Comparison of ENCODE assay signal across 13 cellular contexts in the genomic region with DNA sequence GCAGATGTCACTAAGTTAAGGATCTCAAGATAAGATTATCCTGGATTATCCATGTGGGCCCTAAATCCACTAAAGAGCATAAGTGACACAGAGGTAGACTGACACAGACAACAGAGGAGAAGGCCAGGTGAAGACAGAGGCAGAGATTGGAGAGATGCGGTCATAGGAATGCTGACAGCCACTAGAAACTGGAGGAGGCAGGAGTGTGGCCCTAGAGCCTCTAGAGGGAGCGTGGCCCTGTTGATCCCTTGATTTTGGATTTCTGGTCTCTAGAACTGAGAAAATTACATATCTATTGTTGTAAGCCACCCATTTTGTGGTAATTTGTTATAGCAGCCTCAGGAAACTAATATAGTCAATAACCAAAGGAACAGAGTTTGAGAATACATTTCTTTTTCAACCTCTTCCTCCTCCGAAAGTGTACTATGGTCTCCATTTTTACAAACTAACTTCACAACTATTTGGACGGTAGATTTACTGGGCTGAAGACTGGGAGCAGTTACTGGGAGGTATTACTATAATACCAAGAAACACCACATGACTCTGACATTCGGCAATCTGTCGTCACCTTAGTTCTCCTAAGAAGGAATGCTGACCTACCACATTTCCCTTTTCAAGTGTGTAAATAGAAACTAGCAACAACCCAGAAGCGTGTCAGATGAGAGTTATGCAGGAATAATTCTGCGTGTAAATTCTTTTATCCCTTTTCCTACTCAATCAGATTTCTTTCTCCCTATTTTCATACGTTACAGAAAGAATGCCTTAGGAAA.
"Had no signal": no experiment of that assay in that cellular context is flagged by ENCODE, and none has a peak within 500 bp of the region (broad histone marks: within the 10 kb centered on the region; RNA-seq: fewer than 3 reads in every experiment).

No MANE protein-coding gene starts in this region.

- DNase-seq: activated CD4-positive, alpha-beta memory T cell treated with anti-CD3 and anti-CD28 coated beads, Interleukin-2, amount 10 ng/mL, durations not matched to agents 7 days and 5 days; activated CD4-positive, alpha-beta T cell treated with anti-CD3 and anti-CD28 coated beads for 36 hours; activated naive CD8-positive, alpha-beta T cell treated with anti-CD3 and anti-CD28 coated beads, Interleukin-2, amount 10 ng/mL, durations not matched to agents 7 days and 5 days; activated T-cell treated with anti-CD3 and anti-CD28 coated beads, Interleukin-2, amount 50 U/mL, for 48 hours; aorta; natural killer cell; posterior cingulate gyrus; stimulated activated CD4-positive, alpha-beta T cell treated with anti-CD3 and anti-CD28 coated beads, Interleukin-15, amount 100 ng/mL, for 24 hours; stimulated activated CD4-positive, alpha-beta T cell treated with anti-CD3 and anti-CD28 coated beads, Interleukin-4, amount 100 ng/mL, for 24 hours; stimulated activated naive CD8-positive, alpha-beta T cell treated with anti-CD3 and anti-CD28 coated beads, Interleukin-15, amount 100 ng/mL, for 72 hours; testis had no signal

- H3K27ac Mint-ChIP-seq: activated CD4-positive, alpha-beta memory T cell treated with anti-CD3 and anti-CD28 coated beads, Interleukin-2, amount 10 ng/mL, durations not matched to agents 7 days and 5 days; activated CD4-positive, alpha-beta T cell treated with anti-CD3 and anti-CD28 coated beads for 36 hours; activated naive CD8-positive, alpha-beta T cell treated with anti-CD3 and anti-CD28 coated beads, Interleukin-2, amount 10 ng/mL, durations not matched to agents 7 days and 5 days; natural killer cell; stimulated activated naive CD8-positive, alpha-beta T cell treated with anti-CD3 and anti-CD28 coated beads, Interleukin-15, amount 100 ng/mL, for 72 hours had no signal

- ATAC-seq: activated CD4-positive, alpha-beta T cell treated with anti-CD3 and anti-CD28 coated beads for 36 hours; natural killer cell; stimulated activated naive CD8-positive, alpha-beta T cell treated with anti-CD3 and anti-CD28 coated beads, Interleukin-15, amount 100 ng/mL, for 72 hours had no signal

- H3K4me3 ChIP-seq: breast epithelium, lung, testis had no signal

- H3K36me3 ChIP-seq: breast epithelium had no signal

- H3K9me3 ChIP-seq: breast epithelium, testis had no signal

- H3K4me1 ChIP-seq: breast epithelium, testis had no signal

- H3K4me3 Mint-ChIP-seq: activated CD4-positive, alpha-beta memory T cell treated with anti-CD3 and anti-CD28 coated beads, Interleukin-2, amount 10 ng/mL, durations not matched to agents 7 days and 5 days; activated CD4-positive, alpha-beta T cell treated with anti-CD3 and anti-CD28 coated beads for 36 hours; activated naive CD8-positive, alpha-beta T cell treated with anti-CD3 and anti-CD28 coated beads, Interleukin-2, amount 10 ng/mL, durations not matched to agents 7 days and 5 days; natural killer cell; stimulated activated naive CD8-positive, alpha-beta T cell treated with anti-CD3 and anti-CD28 coated beads, Interleukin-15, amount 100 ng/mL, for 72 hours had no signal

- H3K27ac ChIP-seq: breast epithelium, testis had no signal

- H3K36me3 Mint-ChIP-seq: activated naive CD8-positive, alpha-beta T cell treated with anti-CD3 and anti-CD28 coated beads, Interleukin-2, amount 10 ng/mL, durations not matched to agents 7 days and 5 days; natural killer cell had no signal

- H3K4me1 Mint-ChIP-seq: activated CD4-positive, alpha-beta memory T cell treated with anti-CD3 and anti-CD28 coated beads, Interleukin-2, amount 10 ng/mL, durations not matched to agents 7 days and 5 days; activated CD4-positive, alpha-beta T cell treated with anti-CD3 and anti-CD28 coated beads for 36 hours; activated naive CD8-positive, alpha-beta T cell treated with anti-CD3 and anti-CD28 coated beads, Interleukin-2, amount 10 ng/mL, durations not matched to agents 7 days and 5 days; natural killer cell; stimulated activated naive CD8-positive, alpha-beta T cell treated with anti-CD3 and anti-CD28 coated beads, Interleukin-15, amount 100 ng/mL, for 72 hours had no signal

- H3K27me3 Mint-ChIP-seq: activated CD4-positive, alpha-beta memory T cell treated with anti-CD3 and anti-CD28 coated beads, Interleukin-2, amount 10 ng/mL, durations not matched to agents 7 days and 5 days; activated CD4-positive, alpha-beta T cell treated with anti-CD3 and anti-CD28 coated beads for 36 hours; activated naive CD8-positive, alpha-beta T cell treated with anti-CD3 and anti-CD28 coated beads, Interleukin-2, amount 10 ng/mL, durations not matched to agents 7 days and 5 days; stimulated activated naive CD8-positive, alpha-beta T cell treated with anti-CD3 and anti-CD28 coated beads, Interleukin-15, amount 100 ng/mL, for 72 hours had no signal

- H3K27me3 ChIP-seq: breast epithelium, testis had no signal
